27 cellular contexts compared by ENCODE assay signal in the genomic region with DNA sequence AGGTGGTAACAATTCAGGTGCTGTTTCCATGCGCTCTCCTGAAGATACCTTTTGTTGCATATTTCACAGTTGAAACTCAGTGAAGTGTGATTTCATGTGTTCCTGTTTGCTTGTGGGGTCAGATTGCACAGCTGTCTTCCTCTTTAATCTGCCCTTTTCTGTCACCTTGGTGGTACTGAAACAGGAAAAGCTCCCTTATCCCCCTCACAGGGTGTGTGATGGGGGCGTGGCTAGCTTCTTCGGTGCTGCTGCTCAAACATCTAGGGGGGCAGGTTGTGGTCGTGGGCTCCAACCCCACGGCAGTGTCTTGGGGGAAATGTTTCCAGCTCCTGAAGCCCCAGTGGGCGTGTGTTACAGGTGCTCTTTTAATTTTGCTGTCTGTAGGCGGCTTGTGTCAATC.
DNase-seq lines count a peak whose midpoint lies in the region; ATAC-seq and TF ChIP-seq lines count a peak whose summit lies in the region.
"Had no signal": no experiment of that assay in that cellular context is flagged by ENCODE, and none has a peak within 500 bp of the region (broad histone marks: within the 10 kb centered on the region; RNA-seq: fewer than 3 reads in every experiment).

No MANE protein-coding gene starts in this region.

- H3K4me1 Mint-ChIP-seq in IgD-negative memory B cell: peaks cover 9 to 12% (median 10%) of the 10 kb centered on the region in 3 donors
- H3K4me1 Mint-ChIP-seq in activated CD8-positive, alpha-beta T cell treated with anti-CD3 and anti-CD28 coated beads for 36 hours (ENCODE audit: low read depth): peaks cover 39% of the 10 kb centered on the region
- H3K4me1 Mint-ChIP-seq in stimulated activated effector memory CD8-positive, alpha-beta T cell treated with anti-CD3 and anti-CD28 coated beads, Interleukin-12 subunit alpha, Interleukin-12 subunit beta, amount 100 ng/mL, for 72 hours: peaks cover 26% of the 10 kb centered on the region

- CTCF ChIA-PET in activated CD8-positive, alpha-beta T cell treated with anti-CD3 and anti-CD28 coated beads for 36 hours (lab: Charles Lee): interaction anchor here (1.6 kb wide), 1 partner anchor 9 kb away, joined by 5 read pairs; no protein-coding TSS in a partner anchor
- CTCF ChIA-PET in HEK293T (lab: Yijun Ruan, JAX): no interaction called here

- H3K4me1 ChIP-seq in foreskin keratinocyte (peaks cover 40% of the 10 kb centered on the region), mucosa of descending colon (ENCODE audit: low read depth) (no peaks in the 10 kb centered on the region)
- H3K4me1 ChIP-seq: gastroesophageal sphincter, pancreas had no signal

- H3K4me3 Mint-ChIP-seq in IgD-negative memory B cell: peak overlapping the region; percentile 4 to 94 (median 76)
- H3K4me3 Mint-ChIP-seq in activated CD8-positive, alpha-beta T cell treated with anti-CD3 and anti-CD28 coated beads for 36 hours: no peak overlapping the region
- no peak overlapping the region for H3K4me3 Mint-ChIP-seq in stimulated activated effector memory CD8-positive, alpha-beta T cell treated with anti-CD3 and anti-CD28 coated beads, Interleukin-12 subunit alpha, Interleukin-12 subunit beta, amount 100 ng/mL, for 72 hours
- H3K4me3 Mint-ChIP-seq: activated CD4-positive, alpha-beta T cell treated with anti-CD3 and anti-CD28 coated beads, Interleukin-2, amount 10 ng/mL, durations not matched to agents 24 days and 14 days; activated naive CD4-positive, alpha-beta T cell treated with anti-CD3 and anti-CD28 coated beads, Interleukin-2, amount 10 ng/mL, durations not matched to agents 7 days and 5 days; natural killer cell treated with Interleukin-12 subunit alpha and Interleukin-12 subunit beta and Interleukin-15 and Interleukin-18, amount 100 ng/mL, for 72 hours had no signal

- ATAC-seq in activated CD8-positive, alpha-beta T cell treated with anti-CD3 and anti-CD28 coated beads for 36 hours: peak; percentile 64
- ATAC-seq in stimulated activated effector memory CD8-positive, alpha-beta T cell treated with anti-CD3 and anti-CD28 coated beads, Interleukin-12 subunit alpha, Interleukin-12 subunit beta, amount 100 ng/mL, for 72 hours: no peak
- ATAC-seq in foreskin keratinocyte: no peak
- ATAC-seq in mucosa of descending colon: no peak
- ATAC-seq: esophagus mucosa; gastroesophageal sphincter; left cardiac atrium; natural killer cell treated with Interleukin-12 subunit alpha and Interleukin-12 subunit beta and Interleukin-15 and Interleukin-18, amount 100 ng/mL, for 72 hours; pancreas; right cardiac atrium had no signal

- no peak for TF ChIP-seq CTCF in activated CD8-positive, alpha-beta T cell treated with anti-CD3 and anti-CD28 coated beads for 36 hours (IDR thresholded peaks at IDR 0.05)
- TF ChIP-seq CTCF in foreskin keratinocyte (conservative IDR thresholded peaks at IDR 0.05): no peak
- no peak for TF ChIP-seq CTCF in mucosa of descending colon (IDR thresholded peaks at IDR 0.05)

- H3K4me3 ChIP-seq in mucosa of descending colon: no peak overlapping the region
- H3K4me3 ChIP-seq: gastroesophageal sphincter, pancreas, thoracic aorta had no signal

- H3K9me3 ChIP-seq in mucosa of descending colon: no peaks in the 10 kb centered on the region
- H3K9me3 ChIP-seq: gastroesophageal sphincter, pancreas, thoracic aorta had no signal

- H3K36me3 Mint-ChIP-seq in IgD-negative memory B cell: no peaks in the 10 kb centered on the region
- no peaks in the 10 kb centered on the region for H3K36me3 Mint-ChIP-seq in activated CD8-positive, alpha-beta T cell treated with anti-CD3 and anti-CD28 coated beads for 36 hours (ENCODE audit: low read depth)
- peaks cover 11% of the 10 kb centered on the region for H3K36me3 Mint-ChIP-seq in stimulated activated effector memory CD8-positive, alpha-beta T cell treated with anti-CD3 and anti-CD28 coated beads, Interleukin-12 subunit alpha, Interleukin-12 subunit beta, amount 100 ng/mL, for 72 hours
- H3K36me3 Mint-ChIP-seq: activated naive CD4-positive, alpha-beta T cell treated with anti-CD3 and anti-CD28 coated beads, Interleukin-2, amount 10 ng/mL, durations not matched to agents 7 days and 5 days; natural killer cell treated with Interleukin-12 subunit alpha and Interleukin-12 subunit beta and Interleukin-15 and Interleukin-18, amount 100 ng/mL, for 72 hours had no signal

- no peaks in the 10 kb centered on the region for H3K27me3 ChIP-seq in foreskin keratinocyte
- H3K27me3 ChIP-seq: pancreas had no signal

- peak overlapping the region in 1 of 3 donors; percentile 59 for H3K27ac Mint-ChIP-seq in IgD-negative memory B cell
- H3K27ac Mint-ChIP-seq in activated CD8-positive, alpha-beta T cell treated with anti-CD3 and anti-CD28 coated beads for 36 hours: no peak overlapping the region
- H3K27ac Mint-ChIP-seq in stimulated activated effector memory CD8-positive, alpha-beta T cell treated with anti-CD3 and anti-CD28 coated beads, Interleukin-12 subunit alpha, Interleukin-12 subunit beta, amount 100 ng/mL, for 72 hours: peak overlapping the region; percentile 37
- H3K27ac Mint-ChIP-seq: activated CD4-positive, alpha-beta T cell treated with anti-CD3 and anti-CD28 coated beads, Interleukin-2, amount 10 ng/mL, durations not matched to agents 24 days and 14 days; activated naive CD4-positive, alpha-beta T cell treated with anti-CD3 and anti-CD28 coated beads, Interleukin-2, amount 10 ng/mL, durations not matched to agents 7 days and 5 days had no signal

- H3K9me3 Mint-ChIP-seq in IgD-negative memory B cell: peaks cover 0 to 2% (median 0%) of the 10 kb centered on the region in 3 donors
- no peaks in the 10 kb centered on the region for H3K9me3 Mint-ChIP-seq in activated CD8-positive, alpha-beta T cell treated with anti-CD3 and anti-CD28 coated beads for 36 hours
- H3K9me3 Mint-ChIP-seq in stimulated activated effector memory CD8-positive, alpha-beta T cell treated with anti-CD3 and anti-CD28 coated beads, Interleukin-12 subunit alpha, Interleukin-12 subunit beta, amount 100 ng/mL, for 72 hours: no peaks in the 10 kb centered on the region
- H3K9me3 Mint-ChIP-seq: activated CD4-positive, alpha-beta T cell treated with anti-CD3 and anti-CD28 coated beads, Interleukin-2, amount 10 ng/mL, durations not matched to agents 24 days and 14 days; activated naive CD4-positive, alpha-beta T cell treated with anti-CD3 and anti-CD28 coated beads, Interleukin-2, amount 10 ng/mL, durations not matched to agents 7 days and 5 days; natural killer cell treated with Interleukin-12 subunit alpha and Interleukin-12 subunit beta and Interleukin-15 and Interleukin-18, amount 100 ng/mL, for 72 hours had no signal

- DNase-seq in activated CD8-positive, alpha-beta memory T cell treated with anti-CD3 and anti-CD28 coated beads, Interleukin-2, amount 50 U/mL, for 4 hours: peak; percentile 28
- no peak for DNase-seq in activated CD8-positive, alpha-beta memory T cell treated with anti-CD3 and anti-CD28 coated beads for 24 hours
- peak; percentile 61 for DNase-seq in activated CD8-positive, alpha-beta T cell treated with anti-CD3 and anti-CD28 coated beads for 36 hours
- DNase-seq in stimulated activated effector memory CD8-positive, alpha-beta T cell treated with anti-CD3 and anti-CD28 coated beads, Interleukin-12 subunit alpha, Interleukin-12 subunit beta, amount 100 ng/mL, for 72 hours (ENCODE audit: low spot score in 2 of 2): no peak
- DNase-seq in HEK293T (ENCODE audit: extremely low spot score) (no peak), foreskin keratinocyte (no peak), mucosa of descending colon (no peak)
- DNase-seq: activated CD4-positive, alpha-beta T cell treated with anti-CD3 and anti-CD28 coated beads, Interleukin-2, amount 10 ng/mL, durations not matched to agents 24 days and 14 days; activated naive CD4-positive, alpha-beta T cell treated with anti-CD3 and anti-CD28 coated beads, Interleukin-2, amount 10 ng/mL, durations not matched to agents 7 days and 5 days; effector CD4-positive, alpha-beta T cell; GF-D8; KG1; left cardiac atrium; mesendoderm; NCI-H1048; NCI-H1930; NCI-H446 treated with DMSO at 0.1 percent for 48 hours; pancreas; right cardiac atrium; Right ventricle myocardium superior; stimulated activated CD4-positive, alpha-beta T cell treated with anti-CD3 and anti-CD28 coated beads, Interleukin-12 subunit alpha, Interleukin-12 subunit beta, amount 100 ng/mL, for 4 hours had no signal

- H3K36me3 ChIP-seq in mucosa of descending colon (ENCODE audit: low read depth): no peaks in the 10 kb centered on the region
- H3K36me3 ChIP-seq: gastroesophageal sphincter, pancreas, thoracic aorta had no signal

- no peak overlapping the region for H3K27ac ChIP-seq in foreskin keratinocyte
- H3K27ac ChIP-seq: C4-2B, gastroesophageal sphincter, pancreas, thoracic aorta had no signal

- intact Hi-C loops in activated CD8-positive, alpha-beta T cell treated with anti-CD3 and anti-CD28 coated beads for 36 hours (cut with micrococcal nuclease): no loop called here
- intact Hi-C loops in mucosa of descending colon (cut with DNase I, micrococcal nuclease): no loop called here

- H3K27me3 Mint-ChIP-seq in IgD-negative memory B cell: peaks cover 5% of the 10 kb centered on the region
- peaks cover 1% of the 10 kb centered on the region for H3K27me3 Mint-ChIP-seq in activated CD8-positive, alpha-beta T cell treated with anti-CD3 and anti-CD28 coated beads for 36 hours

- POLR2A ChIA-PET in activated CD8-positive, alpha-beta T cell treated with anti-CD3 and anti-CD28 coated beads for 36 hours (lab: Charles Lee): interaction anchor here (0.7 kb wide), 1 partner anchor 64 kb away, joined by 3 read pairs; no protein-coding TSS in a partner anchor
- POLR2A ChIA-PET in HEK293T (lab: Yijun Ruan, JAX): no interaction called here

TF ChIP-seq in HEK293T, 16 proteins besides CTCF, POLR2A, EP300 and RAD21:
- no peak for TF ChIP-seq BHLHE40 (IDR thresholded peaks at IDR 0.05; ENCODE audit: borderline replicate concordance)
- TF ChIP-seq ZNF384 (IDR thresholded peaks at IDR 0.05): no peak
- TF ChIP-seq, protein P1, sequence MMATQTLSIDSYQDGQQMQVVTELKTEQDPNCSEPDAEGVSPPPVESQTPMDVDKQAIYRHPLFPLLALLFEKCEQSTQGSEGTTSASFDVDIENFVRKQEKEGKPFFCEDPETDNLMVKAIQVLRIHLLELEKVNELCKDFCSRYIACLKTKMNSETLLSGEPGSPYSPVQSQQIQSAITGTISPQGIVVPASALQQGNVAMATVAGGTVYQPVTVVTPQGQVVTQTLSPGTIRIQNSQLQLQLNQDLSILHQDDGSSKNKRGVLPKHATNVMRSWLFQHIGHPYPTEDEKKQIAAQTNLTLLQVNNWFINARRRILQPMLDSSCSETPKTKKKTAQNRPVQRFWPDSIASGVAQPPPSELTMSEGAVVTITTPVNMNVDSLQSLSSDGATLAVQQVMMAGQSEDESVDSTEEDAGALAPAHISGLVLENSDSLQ (IDR thresholded peaks at IDR 0.05): no peak
- TF ChIP-seq LEF1 (IDR thresholded peaks at IDR 0.05; ENCODE audit: borderline replicate concordance): no peak
- no peak for TF ChIP-seq FOXM1 (IDR thresholded peaks at IDR 0.05; ENCODE audit: borderline replicate concordance)
- TF ChIP-seq TARDBP (IDR thresholded peaks at IDR 0.05): no peak

Comparison
In these comparisons a context has a peak if more than half of its experiments do, and no peak if none do; other contexts are left out.
1. DNase-seq: peak in activated CD8-positive, alpha-beta memory T cell treated with anti-CD3 and anti-CD28 coated beads, Interleukin-2, amount 50 U/mL, for 4 hours (single experiment) and activated CD8-positive, alpha-beta T cell treated with anti-CD3 and anti-CD28 coated beads for 36 hours (single experiment); none in activated CD8-positive, alpha-beta memory T cell treated with anti-CD3 and anti-CD28 coated beads for 24 hours (single experiment), stimulated activated effector memory CD8-positive, alpha-beta T cell treated with anti-CD3 and anti-CD28 coated beads, Interleukin-12 subunit alpha, Interleukin-12 subunit beta, amount 100 ng/mL, for 72 hours (0 of 2), HEK293T (single experiment), foreskin keratinocyte (0 of 2) and mucosa of descending colon (0 of 3).
2. H3K4me3 Mint-ChIP-seq: peak in IgD-negative memory B cell (4 of 4); none in activated CD8-positive, alpha-beta T cell treated with anti-CD3 and anti-CD28 coated beads for 36 hours (single experiment) and stimulated activated effector memory CD8-positive, alpha-beta T cell treated with anti-CD3 and anti-CD28 coated beads, Interleukin-12 subunit alpha, Interleukin-12 subunit beta, amount 100 ng/mL, for 72 hours (single experiment).